In the genomic region with DNA sequence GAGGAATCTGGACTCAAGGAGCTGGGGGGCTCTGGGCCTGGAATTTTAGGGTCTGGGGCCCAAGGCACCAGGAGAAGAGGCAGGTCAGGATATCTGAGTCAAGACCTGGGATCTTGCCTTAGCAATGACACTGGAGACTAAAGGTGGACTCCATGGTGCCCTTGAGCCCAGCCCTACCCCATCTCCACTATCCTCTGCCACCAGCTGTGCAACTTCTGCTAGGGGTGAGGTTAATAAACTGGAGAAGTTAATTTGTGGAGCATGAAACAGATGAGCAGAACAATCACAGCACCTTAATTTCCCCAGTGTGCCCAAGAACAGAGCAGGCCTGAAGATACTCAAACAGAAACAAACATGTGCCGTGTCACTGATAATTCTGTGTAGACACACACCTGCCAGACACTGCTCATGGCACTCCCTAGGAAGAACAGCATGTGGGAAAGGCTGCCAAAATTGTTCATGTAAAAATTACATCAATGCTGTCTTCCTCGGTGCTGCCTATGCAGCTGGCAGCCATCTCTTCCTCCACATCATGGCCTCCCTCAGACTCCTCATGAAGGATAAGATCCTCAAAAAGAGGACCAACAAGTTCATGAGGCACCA, we compare ENCODE assay signal across 19 cellular contexts. TPM values are rescaled to one million over a fixed set of nuclear protein-coding genes. Genes with fewer than 3 reads are reported as not detected.
A peak's percentile ranks its signal among the peaks of the same experiment; 100 is the strongest.
DNase-seq lines count a peak whose midpoint lies in the region; ATAC-seq, FAIRE-seq and TF ChIP-seq lines count a peak whose summit lies in the region.
"Had no signal": no experiment of that assay in that cellular context is flagged by ENCODE, and none has a peak within 500 bp of the region (broad histone marks: within the 10 kb centered on the region; RNA-seq: fewer than 3 reads in every experiment).

No MANE protein-coding gene starts in this region.

- H3K27me3 Mint-ChIP-seq in mesothelial cell of epicardium (ENCODE audit: low read depth) (peaks cover 3% of the 10 kb centered on the region), type B pancreatic cell (peaks cover 16% of the 10 kb centered on the region)
- peaks cover 13% of the 10 kb centered on the region for H3K27me3 Mint-ChIP-seq in activated CD4-positive, alpha-beta memory T cell treated with anti-CD3 and anti-CD28 coated beads for 36 hours

- no peak for DNase-seq in OCI-LY7 (ENCODE audit: low spot score)
- no peak for DNase-seq in mesothelial cell of epicardium (ENCODE audit: low spot score in 2 of 2, unreplicated experiment in 2 of 2)
- DNase-seq in type B pancreatic cell (ENCODE audit: extremely low spot score, unreplicated experiment): no peak
- DNase-seq in activated CD4-positive, alpha-beta memory T cell treated with anti-CD3 and anti-CD28 coated beads for 36 hours: no peak
- no peak for DNase-seq in small intestine
- DNase-seq: activated naive CD8-positive, alpha-beta T cell treated with anti-CD3 and anti-CD28 coated beads, Interleukin-2, amount 10 ng/mL, durations not matched to agents 7 days and 5 days; DMS53; HCEC 1CT; NCI-H1092; NCI-H1930; NCI-H2227 treated with DMSO at 0.1 percent for 48 hours; SK-N-SH had no signal

- H2AFZ ChIP-seq in OCI-LY7 (ENCODE audit: low read length): no peak overlapping the region

- POLR2A ChIA-PET in OCI-LY7 (lab: Charles Lee): interaction anchor here (1.0 kb wide), 1 partner anchor 69 kb away, joined by 3 read pairs; no protein-coding TSS in a partner anchor
- POLR2A ChIA-PET in activated CD4-positive, alpha-beta memory T cell treated with anti-CD3 and anti-CD28 coated beads for 36 hours (lab: Charles Lee): no interaction called here

- H3K36me3 ChIP-seq in OCI-LY7 (ENCODE audit: insufficient read depth, low read length): peaks cover 43% of the 10 kb centered on the region; the same call in 1 of the 2 replicates
- no peaks in the 10 kb centered on the region for H3K36me3 ChIP-seq in small intestine (ENCODE audit: control insufficient read depth in 2 of 2, insufficient read depth in 2 of 2, low read length in 2 of 2)
- H3K36me3 ChIP-seq: thoracic aorta had no signal

- H3K79me2 ChIP-seq in OCI-LY7 (ENCODE audit: insufficient read depth, low read depth, low read length): peaks cover 36% of the 10 kb centered on the region

- H3K9me3 Mint-ChIP-seq in mesothelial cell of epicardium (no peaks in the 10 kb centered on the region), type B pancreatic cell (no peaks in the 10 kb centered on the region)
- H3K9me3 Mint-ChIP-seq in activated CD4-positive, alpha-beta memory T cell treated with anti-CD3 and anti-CD28 coated beads for 36 hours: no peaks in the 10 kb centered on the region
- H3K9me3 Mint-ChIP-seq: activated naive CD8-positive, alpha-beta T cell treated with anti-CD3 and anti-CD28 coated beads, Interleukin-2, amount 10 ng/mL, durations not matched to agents 7 days and 5 days; T-helper 2 cell treated with Interferon-gamma antibody and Interleukin-4, amounts not matched to agents 5 μg/mL and 100 μg/mL, for 36 hours had no signal

- no peaks in the 10 kb centered on the region for H3K9me3 ChIP-seq in OCI-LY7 (ENCODE audit: low read length)
- H3K9me3 ChIP-seq in small intestine (ENCODE audit: control insufficient read depth, low read depth): no peaks in the 10 kb centered on the region
- H3K9me3 ChIP-seq: SK-N-SH, thoracic aorta had no signal

- intact Hi-C loops in OCI-LY7 (cut with micrococcal nuclease; ENCODE audit: unreplicated experiment): no loop called here
- intact Hi-C loops in activated CD4-positive, alpha-beta memory T cell treated with anti-CD3 and anti-CD28 coated beads for 36 hours (cut with micrococcal nuclease): no loop called here

- no TSS peak for BruUV-seq in OCI-LY7 (replicated peaks; lab: Mats Ljungman, UMichigan)

- TF ChIP-seq CTCF in GM12875 (IDR thresholded peaks at IDR 0.05; ENCODE audit: borderline replicate concordance, insufficient read depth, low read depth, low read length): no peak
- no peak for TF ChIP-seq CTCF in OCI-LY7 (conservative IDR thresholded peaks at IDR 0.05; ENCODE audit: low read length)
- no peak for TF ChIP-seq CTCF in mesothelial cell of epicardium (IDR thresholded peaks at IDR 0.05; ENCODE audit: unreplicated experiment)
- TF ChIP-seq CTCF in type B pancreatic cell (conservative IDR thresholded peaks at IDR 0.05): no peak

- peak overlapping the region; percentile 59 for H3K4me2 ChIP-seq in OCI-LY7 (ENCODE audit: low read length)
- H3K4me2 ChIP-seq: SK-N-SH had no signal

- H3K36me3 Mint-ChIP-seq in mesothelial cell of epicardium: no peaks in the 10 kb centered on the region
- H3K36me3 Mint-ChIP-seq in type B pancreatic cell: no peaks in the 10 kb centered on the region
- H3K36me3 Mint-ChIP-seq in activated CD4-positive, alpha-beta memory T cell treated with anti-CD3 and anti-CD28 coated beads for 36 hours: no peaks in the 10 kb centered on the region
- H3K36me3 Mint-ChIP-seq: activated naive CD8-positive, alpha-beta T cell treated with anti-CD3 and anti-CD28 coated beads, Interleukin-2, amount 10 ng/mL, durations not matched to agents 7 days and 5 days had no signal

- peak overlapping the region; percentile 36 for H3K4me3 ChIP-seq in GM12875 (ENCODE audit: low read depth, low read length)
- H3K4me3 ChIP-seq in OCI-LY7 (ENCODE audit: low read depth, low read length, poor library complexity, severe bottlenecking): no peak overlapping the region
- no peak overlapping the region for H3K4me3 ChIP-seq in small intestine (ENCODE audit: low read depth in 1 of 2, low read length in 2 of 2)
- H3K4me3 ChIP-seq: thoracic aorta had no signal

- no peaks in the 10 kb centered on the region for H4K20me1 ChIP-seq in OCI-LY7 (ENCODE audit: insufficient read depth, low read length)

- no peak overlapping the region for H3K27ac Mint-ChIP-seq in mesothelial cell of epicardium
- H3K27ac Mint-ChIP-seq in type B pancreatic cell: no peak overlapping the region
- H3K27ac Mint-ChIP-seq in activated CD4-positive, alpha-beta memory T cell treated with anti-CD3 and anti-CD28 coated beads for 36 hours: no peak overlapping the region
- H3K27ac Mint-ChIP-seq: activated naive CD8-positive, alpha-beta T cell treated with anti-CD3 and anti-CD28 coated beads, Interleukin-2, amount 10 ng/mL, durations not matched to agents 7 days and 5 days; T-helper 2 cell treated with Interferon-gamma antibody and Interleukin-4, amounts not matched to agents 5 μg/mL and 100 μg/mL, for 36 hours had no signal

- ATAC-seq in HG02571 (IDR thresholded peaks at IDR 0.05; ENCODE audit: unreplicated experiment): no peak

- H3K4me3 Mint-ChIP-seq in mesothelial cell of epicardium (peak overlapping the region; percentile 81), type B pancreatic cell (peak overlapping the region; percentile 44)
- H3K4me3 Mint-ChIP-seq in activated CD4-positive, alpha-beta memory T cell treated with anti-CD3 and anti-CD28 coated beads for 36 hours: no peak overlapping the region
- H3K4me3 Mint-ChIP-seq: activated naive CD8-positive, alpha-beta T cell treated with anti-CD3 and anti-CD28 coated beads, Interleukin-2, amount 10 ng/mL, durations not matched to agents 7 days and 5 days; T-helper 2 cell treated with Interferon-gamma antibody and Interleukin-4, amounts not matched to agents 5 μg/mL and 100 μg/mL, for 36 hours had no signal

- H3K27ac ChIP-seq in OCI-LY7 (ENCODE audit: low read depth, low read length, poor library complexity, severe bottlenecking) (no peak overlapping the region), small intestine (ENCODE audit: low read depth in 1 of 2, low read length in 1 of 2) (peak overlapping the region in 1 of 2 donors; percentile 17)
- H3K27ac ChIP-seq: HL-60, RWPE1, thoracic aorta had no signal

- no peak for FAIRE-seq in small intestine (lab: Jason Lieb, UNC)
- FAIRE-seq: G401.6 had no signal

- 63 to 66% (median 66%) methylated on average over 2 of the region's 2 CpGs for WGBS in small intestine, 3 donors

- no peaks in the 10 kb centered on the region for H3K9me2 ChIP-seq in OCI-LY7 (ENCODE audit: insufficient read depth, low read length)
- H3K9me2 ChIP-seq: SK-N-SH had no signal

- peaks cover 31% of the 10 kb centered on the region for H3K4me1 Mint-ChIP-seq in mesothelial cell of epicardium
- H3K4me1 Mint-ChIP-seq in type B pancreatic cell (ENCODE audit: unreplicated experiment): peaks cover 28% of the 10 kb centered on the region
- H3K4me1 Mint-ChIP-seq in activated CD4-positive, alpha-beta memory T cell treated with anti-CD3 and anti-CD28 coated beads for 36 hours (ENCODE audit: low read depth): peaks cover 18% of the 10 kb centered on the region

- CTCF ChIA-PET in OCI-LY7 (lab: Charles Lee; ENCODE audit: unreplicated experiment): no interaction called here
- CTCF ChIA-PET in activated CD4-positive, alpha-beta memory T cell treated with anti-CD3 and anti-CD28 coated beads for 36 hours (lab: Charles Lee): no interaction called here

- no peaks in the 10 kb centered on the region for H3K27me3 ChIP-seq in small intestine (ENCODE audit: control insufficient read depth in 2 of 2, insufficient read depth in 2 of 2, low read length in 2 of 2)

- peaks cover 34% of the 10 kb centered on the region for H3K4me1 ChIP-seq in OCI-LY7 (ENCODE audit: insufficient read depth, low read length, poor library complexity, severe bottlenecking)
- peaks cover 0 to 2% of the 10 kb centered on the region in 2 donors for H3K4me1 ChIP-seq in small intestine (ENCODE audit: control insufficient read depth in 2 of 2, insufficient read depth in 1 of 2, low read depth in 1 of 2, low read length in 1 of 2)

RNA-seq across cellular contexts. Expression of gene HLA-DPB1, which starts 3.2 kb away (rescaled TPM):
- 117 and 139 TPM in 2 replicates for total RNA-seq in OCI-LY7 (2014; rRNA removed; shearing (Covaris generic))
- total RNA-seq in OCI-LY7 (2022) (74.5 and 78.5 TPM in 2 replicates), mesothelial cell of epicardium (12.0 to 12.7 TPM (median 12.0 TPM) in 3 replicates), type B pancreatic cell (ENCODE audit: low replicate concordance) (10.9 and 27.3 TPM in 2 replicates)
- total RNA-seq in activated CD4-positive, alpha-beta memory T cell treated with anti-CD3 and anti-CD28 coated beads for 36 hours: 1 to 10 TPM; 5.1 to 6.9 TPM
- 100 to 1,000 TPM in 1 of 3 donors, 10 to 100 TPM in 2; 14.3 to 150 (median 66.8) TPM for polyA plus RNA-seq in small intestine

RNA-seq across cellular contexts. Expression of gene HLA-DPA1, which starts 5.6 kb away (rescaled TPM):
- total RNA-seq in OCI-LY7 (2014; rRNA removed; shearing (Covaris generic)): 306 and 388 TPM in 2 replicates
- 253 and 256 TPM in 2 replicates for total RNA-seq in OCI-LY7 (2022)
- total RNA-seq in mesothelial cell of epicardium: 2.0 to 2.2 TPM (median 2.0 TPM) in 3 replicates
- 1.3 and 2.6 TPM in 2 replicates for total RNA-seq in type B pancreatic cell (ENCODE audit: low replicate concordance)
- 10 to 100 TPM; 19.3 to 20.9 TPM for total RNA-seq in activated CD4-positive, alpha-beta memory T cell treated with anti-CD3 and anti-CD28 coated beads for 36 hours
- polyA plus RNA-seq in small intestine: 10 to 100 TPM in 2 of 3 donors, 1 to 10 TPM in 1; 9.4 to 86.7 (median 32.1) TPM

Comparison
In these comparisons a context has a peak if more than half of its experiments do, and no peak if none do; other contexts are left out.
1. RNA of gene HLA-DPA1, which starts 5.6 kb away (total RNA-seq): 253 to 388 TPM in OCI-LY7; 19.3 to 20.9 TPM in activated CD4-positive, alpha-beta memory T cell treated with anti-CD3 and anti-CD28 coated beads for 36 hours, 1.3 to 2.6 TPM in type B pancreatic cell and 2.0 to 2.2 TPM in mesothelial cell of epicardium; every median in the first group is over 10 times any median in the second.